Comparison of ENCODE assay signal across 27 cellular contexts in the genomic region with DNA sequence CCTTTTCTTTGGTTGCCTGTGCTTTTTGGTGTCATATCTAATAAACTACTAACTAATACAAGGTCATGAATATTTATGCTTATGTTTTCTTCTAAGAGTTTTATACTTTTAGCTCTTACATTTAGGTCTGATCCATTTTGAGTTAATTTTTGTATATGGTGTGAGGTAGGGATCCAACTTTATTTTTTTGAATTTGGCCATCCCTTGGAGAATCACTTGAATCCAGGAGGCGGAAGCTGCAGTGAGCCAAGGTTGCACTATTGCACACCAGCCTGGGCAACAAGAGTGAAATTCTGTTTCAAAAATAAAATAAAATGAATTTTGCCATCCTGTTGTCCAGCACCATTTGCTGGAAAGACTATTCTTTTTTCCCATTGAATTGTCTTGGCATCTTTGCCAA.
"Had no signal": no experiment of that assay in that cellular context is flagged by ENCODE, and none has a peak within 500 bp of the region (broad histone marks: within the 10 kb centered on the region; RNA-seq: fewer than 3 reads in every experiment).

No MANE protein-coding gene starts in this region.

- H3K9me3 ChIP-seq: testis, thyroid gland, tibial artery, uterus, vagina had no signal

- H3K27me3 ChIP-seq: stomach, suprapubic skin, testis, thyroid gland, tibial artery, tibial nerve, transverse colon, upper lobe of left lung, upper lobe of right lung, uterus, vagina had no signal

- H3K36me3 ChIP-seq: stomach, suprapubic skin, thoracic aorta, thyroid gland, tibial artery, tibial nerve, transverse colon, upper lobe of left lung, upper lobe of right lung, uterus, vagina had no signal

- H3K4me1 ChIP-seq: suprapubic skin, thyroid gland, tibial artery, uterus, vagina had no signal

- H3K27ac ChIP-seq: stomach, suprapubic skin, testis, thoracic aorta, thyroid gland, tibial artery, tibial nerve, transverse colon, upper lobe of left lung, upper lobe of right lung, uterus, vagina had no signal

- DNase-seq: stimulated activated CD4-positive, alpha-beta T cell treated with anti-CD3 and anti-CD28 coated beads, Interleukin-2, amount 100 ng/mL, for 48 hours; stimulated activated CD4-positive, alpha-beta T cell treated with anti-CD3 and anti-CD28 coated beads, Interleukin-4, amount 100 ng/mL, for 1 hour; stimulated activated CD4-positive, alpha-beta T cell treated with anti-CD3 and anti-CD28 coated beads, Interleukin-4, amount 100 ng/mL, for 24 hours; stimulated activated CD4-positive, alpha-beta T cell treated with anti-CD3 and anti-CD28 coated beads, Interleukin-4, amount 100 ng/mL, for 4 hours; stimulated activated CD8-positive, alpha-beta memory T cell treated with anti-CD3 and anti-CD28 coated beads, Interleukin-4, amount 100 ng/mL, for 48 hours; stimulated activated naive B cell treated with anti-CD40 and anti-IgM and Interleukin-4, amounts not matched to agents 10 μg/mL and 1 μg/mL and 100 μg/mL, for 72 hours; stimulated activated naive CD4-positive, alpha-beta T cell; stimulated activated naive CD4-positive, alpha-beta T cell treated with Interleukin-2 at 50 U/mL for 16 hours; stimulated activated naive CD8-positive, alpha-beta T cell treated with anti-CD3 and anti-CD28 coated beads, Interleukin-15, amount 100 ng/mL, for 72 hours; stimulated activated naive CD8-positive, alpha-beta T cell treated with anti-CD3 and anti-CD28 coated beads, Interleukin-15, Interleukin-2, amounts not matched to agents 100 U/mL and 50 U/mL, for 24 hours; stomach; substantia nigra; testis; thyroid gland; tibial artery; transverse colon; trophoblast cell; upper lobe of left lung; upper lobe of right lung; uterus had no signal

- H3K4me3 ChIP-seq: stomach, suprapubic skin, testis, thoracic aorta, thyroid gland, tibial artery, tibial nerve, transverse colon, upper lobe of left lung, upper lobe of right lung, uterus, vagina had no signal

- FAIRE-seq: urothelium cell line had no signal

- ATAC-seq: stimulated activated effector memory CD8-positive, alpha-beta T cell treated with anti-CD3 and anti-CD28 coated beads, Interleukin-12 subunit alpha, Interleukin-12 subunit beta, amount 100 ng/mL, for 72 hours; stimulated activated memory B cell treated with anti-CD40 and anti-IgM and Interleukin-4, amounts not matched to agents 10 μg/mL and 1 μg/mL and 100 μg/mL, for 72 hours; stimulated activated naive B cell treated with anti-CD40 and anti-IgM and Interleukin-4, amounts not matched to agents 10 μg/mL and 1 μg/mL and 100 μg/mL, for 72 hours; stimulated activated naive CD8-positive, alpha-beta T cell treated with anti-CD3 and anti-CD28 coated beads, Interleukin-15, amount 100 ng/mL, for 72 hours; stimulated activated naive CD8-positive, alpha-beta T cell treated with anti-CD3 and anti-CD28 coated beads, Interleukin-15, Interleukin-2, amounts not matched to agents 100 U/mL and 50 U/mL, for 24 hours; upper lobe of right lung had no signal
